ENCODE assay signal across 8 cellular contexts in genomic region chr2:170822292-170822884, GRCh38. TPM values are rescaled to one million over a fixed set of nuclear protein-coding genes. Genes with fewer than 3 reads are reported as not detected.
A peak's percentile ranks its signal among the peaks of the same experiment; 100 is the strongest.
DNase-seq lines count a peak whose midpoint lies in the region; ATAC-seq and TF ChIP-seq lines count a peak whose summit lies in the region.

No MANE protein-coding gene starts in this region.

- TF ChIP-seq CTCF in AG09319 (IDR thresholded peaks at IDR 0.05; ENCODE audit: low read depth, low read length) (peak; percentile 42), brain microvascular endothelial cell (IDR thresholded peaks at IDR 0.05; ENCODE audit: low read depth, low read length, missing control alignments) (peak; percentile 49)

- peak overlapping the region; percentile 54 to 94 (median 81) for H3K4me3 Mint-ChIP-seq in naive thymus-derived CD4-positive, alpha-beta T cell

- ATAC-seq in naive thymus-derived CD4-positive, alpha-beta T cell, result peak; percentile 43
- no peak for ATAC-seq in GM21825 (IDR thresholded peaks at IDR 0.05; ENCODE audit: unreplicated experiment)
- no peak for ATAC-seq in HG03342 (IDR thresholded peaks at IDR 0.05; ENCODE audit: unreplicated experiment)

- CTCF ChIA-PET in naive thymus-derived CD4-positive, alpha-beta T cell (lab: Charles Lee), result interaction anchor here (0.6 to 1.4 kb wide), 2 partner anchors 9 to 107 kb away, joined by 3 read pairs; partner anchors contain the start of gene SP5

- H3K36me3 Mint-ChIP-seq in naive thymus-derived CD4-positive, alpha-beta T cell, result peaks cover 0 to 7% (median 0%) of the 10 kb centered on the region in 5 donors

- peaks cover 0 to 3% (median 0%) of the 10 kb centered on the region in 11 donors for H3K9me3 Mint-ChIP-seq in naive thymus-derived CD4-positive, alpha-beta T cell

- H3K27me3 ChIP-seq in HUES48 (ENCODE audit: control insufficient read depth, insufficient read depth, low read length) (peaks cover 99% of the 10 kb centered on the region), brain microvascular endothelial cell (replicated peaks) (peaks cover 86% of the 10 kb centered on the region)
- H3K27me3 ChIP-seq in naive thymus-derived CD4-positive, alpha-beta T cell (ENCODE audit: control insufficient read depth in 2 of 2, insufficient read depth in 2 of 2, low read length in 2 of 2), result peaks cover 21 to 33% of the 10 kb centered on the region in 2 donors

- H3K4me3 ChIP-seq in HUES48 (ENCODE audit: low read depth, low read length) (peak overlapping the region; percentile 64), brain microvascular endothelial cell (ENCODE audit: low read depth, low read length) (no peak overlapping the region)
- H3K4me3 ChIP-seq in naive thymus-derived CD4-positive, alpha-beta T cell (ENCODE audit: low read length), result peak overlapping the region; percentile 57

- peak overlapping the region in 1 of 9 donors; percentile 14 for H3K27ac Mint-ChIP-seq in naive thymus-derived CD4-positive, alpha-beta T cell

- H3K27ac ChIP-seq in HUES48 (ENCODE audit: low read depth, low read length) (no peak overlapping the region), brain microvascular endothelial cell (no peak overlapping the region)
- no peak overlapping the region for H3K27ac ChIP-seq in naive thymus-derived CD4-positive, alpha-beta T cell (ENCODE audit: low read depth, low read length)

- peaks cover 25 to 64% (median 48%) of the 10 kb centered on the region in 7 donors for H3K4me1 Mint-ChIP-seq in naive thymus-derived CD4-positive, alpha-beta T cell

- POLR2A ChIA-PET in naive thymus-derived CD4-positive, alpha-beta T cell (lab: Charles Lee), result no interaction called here

- in situ Hi-C loops in brain microvascular endothelial cell (cut with HindIII; ENCODE audit: low pct_ligation_motif_present, low sequenced_read_pairs), result loop anchor here (25.0 kb wide), 1 partner anchor 410 kb away; no protein-coding TSS in a partner anchor

- no peak overlapping the region for H3K9ac ChIP-seq in HUES48 (ENCODE audit: low read depth, low read length)

- H3K36me3 ChIP-seq in HUES48 (ENCODE audit: control insufficient read depth, insufficient read depth, low read length) (no peaks in the 10 kb centered on the region), brain microvascular endothelial cell (replicated peaks) (no peaks in the 10 kb centered on the region)
- no peaks in the 10 kb centered on the region for H3K36me3 ChIP-seq in naive thymus-derived CD4-positive, alpha-beta T cell (ENCODE audit: control insufficient read depth in 2 of 3, insufficient read depth in 3 of 3, low read length in 3 of 3)

- H3K4me1 ChIP-seq in HUES48 (ENCODE audit: control insufficient read depth, insufficient read depth, low read length), result peaks cover 34% of the 10 kb centered on the region
- peaks cover 36 to 47% of the 10 kb centered on the region in 2 donors for H3K4me1 ChIP-seq in naive thymus-derived CD4-positive, alpha-beta T cell (ENCODE audit: control insufficient read depth in 2 of 2, insufficient read depth in 2 of 2, low read length in 2 of 2)

- no peaks in the 10 kb centered on the region for H3K9me3 ChIP-seq in HUES48 (ENCODE audit: control insufficient read depth, insufficient read depth, low read length)
- no peaks in the 10 kb centered on the region for H3K9me3 ChIP-seq in naive thymus-derived CD4-positive, alpha-beta T cell (ENCODE audit: control insufficient read depth in 2 of 3, low read length in 3 of 3)

- intact Hi-C loops in naive thymus-derived CD4-positive, alpha-beta T cell (cut with micrococcal nuclease), result loop anchor here (5.0 kb wide), 2 partner anchors 315 to 1275 kb away; no protein-coding TSS in a partner anchor

- DNase-seq in AG09319 (ENCODE audit: extremely low read depth, low read depth) (no peak), brain microvascular endothelial cell (no peak), SW480 (ENCODE audit: low spot score) (no peak)
- peak in 4 of 9 donors; percentile 22 to 52 (median 35) for DNase-seq in naive thymus-derived CD4-positive, alpha-beta T cell
- no peak for DNase-seq in central memory CD4-positive, alpha-beta T cell

- peaks cover 81 to 89% (median 89%) of the 10 kb centered on the region in 5 donors for H3K27me3 Mint-ChIP-seq in naive thymus-derived CD4-positive, alpha-beta T cell

RNA-seq across cellular contexts. Expression of gene GAD1, which starts 5.7 kb away (rescaled TPM):
- total RNA-seq in naive thymus-derived CD4-positive, alpha-beta T cell, result 1 to 10 TPM in 1 of 5 experiments, not detected in 4; 3.6 TPM
- polyA plus RNA-seq in naive thymus-derived CD4-positive, alpha-beta T cell, result not detected

RNA-seq across cellular contexts. Expression of gene ERICH2, which starts 52.2 kb away (rescaled TPM):
- not detected for total RNA-seq in naive thymus-derived CD4-positive, alpha-beta T cell
- polyA plus RNA-seq in naive thymus-derived CD4-positive, alpha-beta T cell, result not detected
